ENCODE assay signal across 8 cellular contexts in genomic region chr7:139035588-139036353, GRCh38. TPM values are rescaled to one million over a fixed set of nuclear protein-coding genes. Genes with fewer than 3 reads are reported as not detected.
DNase-seq lines count a peak whose midpoint lies in the region; TF ChIP-seq lines count a peak whose summit lies in the region.

A gene with protein sequence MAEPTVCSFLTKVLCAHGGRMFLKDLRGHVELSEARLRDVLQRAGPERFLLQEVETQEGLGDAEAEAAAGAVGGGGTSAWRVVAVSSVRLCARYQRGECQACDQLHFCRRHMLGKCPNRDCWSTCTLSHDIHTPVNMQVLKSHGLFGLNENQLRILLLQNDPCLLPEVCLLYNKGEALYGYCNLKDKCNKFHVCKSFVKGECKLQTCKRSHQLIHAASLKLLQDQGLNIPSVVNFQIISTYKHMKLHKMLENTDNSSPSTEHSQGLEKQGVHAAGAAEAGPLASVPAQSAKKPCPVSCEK (minus strand): TSS chr7:139036042. CDS start chr7:139036017, 25 bp downstream.

- H2AFZ ChIP-seq in smooth muscle cell (ENCODE audit: low read depth), result peak within 1 kb of the TSS; percentile 96

- WGBS in smooth muscle cell (ENCODE audit: low lambda C conversion rate), result 2% methylated on average over 58 of the region's 81 CpGs

- H3K27ac ChIP-seq in brain microvascular endothelial cell, result peak within 1 kb of the TSS; percentile 21
- H3K27ac ChIP-seq in iPS-18a (ENCODE audit: low read length), result no peak within 1 kb of the TSS
- H3K27ac ChIP-seq in smooth muscle cell (ENCODE audit: low read depth), result peak within 1 kb of the TSS; percentile 31

- H3K36me3 ChIP-seq in MG63, result peaks cover 31% of the 10 kb centered on the region
- H3K36me3 ChIP-seq in brain microvascular endothelial cell (replicated peaks), result peaks cover 8% of the 10 kb centered on the region
- no peaks in the 10 kb centered on the region for H3K36me3 ChIP-seq in iPS-18a (ENCODE audit: control insufficient read depth, low read depth, low read length)
- H3K36me3 ChIP-seq in smooth muscle cell (ENCODE audit: low read depth), result peaks cover 3% of the 10 kb centered on the region

- H3K4me1 ChIP-seq in iPS-18a (ENCODE audit: control insufficient read depth, low read depth, low read length) (peaks cover 14% of the 10 kb centered on the region), smooth muscle cell (ENCODE audit: low read depth) (peaks cover 5% of the 10 kb centered on the region)

- TF ChIP-seq CTCF in GM12875 (IDR thresholded peaks at IDR 0.05; ENCODE audit: borderline replicate concordance, insufficient read depth, low read depth, low read length), result no peak
- TF ChIP-seq CTCF in brain microvascular endothelial cell (IDR thresholded peaks at IDR 0.05; ENCODE audit: low read depth, low read length, missing control alignments), result no peak
- no peak for TF ChIP-seq CTCF in smooth muscle cell (IDR thresholded peaks at IDR 0.05; ENCODE audit: borderline replicate concordance, insufficient read depth, poor library complexity, severe bottlenecking)

- H3K9me3 ChIP-seq in MG63 (no peaks in the 10 kb centered on the region), iPS-18a (ENCODE audit: control insufficient read depth, low read depth, low read length) (no peaks in the 10 kb centered on the region), smooth muscle cell (replicated peaks; ENCODE audit: low read depth) (no peaks in the 10 kb centered on the region)

- H3K9ac ChIP-seq in iPS-18a (ENCODE audit: low read length), result peak within 1 kb of the TSS; percentile 49
- peak within 1 kb of the TSS; percentile 47 for H3K9ac ChIP-seq in smooth muscle cell (ENCODE audit: low read depth)

- H3K27me3 ChIP-seq in MG63 (no peaks in the 10 kb centered on the region), brain microvascular endothelial cell (replicated peaks) (no peaks in the 10 kb centered on the region), iPS-18a (ENCODE audit: control insufficient read depth, insufficient read depth, low read length) (no peaks in the 10 kb centered on the region), smooth muscle cell (ENCODE audit: low read depth) (no peaks in the 10 kb centered on the region)

- H3K79me2 ChIP-seq in smooth muscle cell (ENCODE audit: low read depth), result peaks cover 28% of the 10 kb centered on the region

- DNase-seq in HCEC 1CT, result peak; percentile 47
- peak; percentile 82 for DNase-seq in MG63
- peak; percentile 14 to 81 (median 20) for DNase-seq in T-helper 2 cell
- peak; percentile 53 for DNase-seq in brain microvascular endothelial cell
- peak; percentile 38 for DNase-seq in smooth muscle cell (lab: John Stamatoyannopoulos, UW; ENCODE audit: unreplicated experiment)
- DNase-seq in NCI-H128 (lab: John Stamatoyannopoulos, UW; ENCODE audit: unreplicated experiment), result no peak

- no peaks in the 10 kb centered on the region for H3F3A ChIP-seq in smooth muscle cell (ENCODE audit: low read depth)

- H3K4me2 ChIP-seq in smooth muscle cell, result peak within 1 kb of the TSS; percentile 99

- in situ Hi-C loops in brain microvascular endothelial cell (cut with HindIII; ENCODE audit: low pct_ligation_motif_present, low sequenced_read_pairs), result no loop called here

- peaks cover 20% of the 10 kb centered on the region for H4K20me1 ChIP-seq in smooth muscle cell (ENCODE audit: low read depth)

- H3K4me3 ChIP-seq in GM12875 (ENCODE audit: low read depth, low read length), result peak within 1 kb of the TSS; percentile 95
- H3K4me3 ChIP-seq in MG63, result peak within 1 kb of the TSS; percentile 64
- H3K4me3 ChIP-seq in brain microvascular endothelial cell (ENCODE audit: low read depth, low read length), result peak within 1 kb of the TSS; percentile 73
- H3K4me3 ChIP-seq in iPS-18a (ENCODE audit: low read length), result peak within 1 kb of the TSS; percentile 55
- peak within 1 kb of the TSS; percentile 97 for H3K4me3 ChIP-seq in smooth muscle cell

RNA-seq across cellular contexts. Expression of the gene that starts here (rescaled TPM):
- total RNA-seq in MG63 (2014; rRNA removed; shearing (Covaris generic); ENCODE audit: low replicate concordance), result 3.5 and 4.3 TPM in 2 replicates
- 47.2 and 56.6 TPM in 2 replicates for total RNA-seq in smooth muscle cell
- 17.0 and 20.0 TPM in 2 replicates for polyA plus RNA-seq in smooth muscle cell
